ENCODE assay signal across 1 cellular context in genomic region chrX:153793291-153793690, GRCh38.
TF ChIP-seq lines count a peak whose summit lies in the region.

No MANE protein-coding gene starts in this region.

TF ChIP-seq in HepG2, 621 proteins besides CTCF, POLR2A, EP300 and RAD21:
- no peak for TF ChIP-seq SIX1 (CRISPR knock-in tag; IDR thresholded peaks at IDR 0.05; ENCODE audit: borderline replicate concordance)
- no peak for TF ChIP-seq NFIB (CRISPR knock-in tag; IDR thresholded peaks at IDR 0.05; ENCODE audit: borderline replicate concordance)
- TF ChIP-seq EEA1 (CRISPR knock-in tag; IDR thresholded peaks at IDR 0.05; ENCODE audit: borderline replicate concordance) = no peak
- no peak for TF ChIP-seq ESRRA (CRISPR knock-in tag; IDR thresholded peaks at IDR 0.05; ENCODE audit: low read depth)
- TF ChIP-seq ATF6 (CRISPR knock-in tag; conservative IDR thresholded peaks at IDR 0.05) = no peak
- TF ChIP-seq HDAC6 (IDR thresholded peaks at IDR 0.05; ENCODE audit: low read depth, low read length) = no peak
- TF ChIP-seq ZNF468 (CRISPR knock-in tag; IDR thresholded peaks at IDR 0.05) = no peak
- TF ChIP-seq PHF20 (CRISPR knock-in tag; IDR thresholded peaks at IDR 0.05) = no peak
- TF ChIP-seq BRCA1 (CRISPR knock-in tag; IDR thresholded peaks at IDR 0.05) = no peak
- no peak for TF ChIP-seq ZSCAN31 (CRISPR knock-in tag; IDR thresholded peaks at IDR 0.05; ENCODE audit: low read depth)
- no peak for TF ChIP-seq MED13 (CRISPR knock-in tag; IDR thresholded peaks at IDR 0.05)
- TF ChIP-seq ZNF557 (CRISPR knock-in tag; IDR thresholded peaks at IDR 0.05) = no peak
- no peak for TF ChIP-seq ZFP1 (CRISPR knock-in tag; IDR thresholded peaks at IDR 0.05)
- TF ChIP-seq MBD4 (IDR thresholded peaks at IDR 0.05; ENCODE audit: borderline replicate concordance, low read length) = no peak
- no peak for TF ChIP-seq SNAPC4 (CRISPR knock-in tag; IDR thresholded peaks at IDR 0.05)
- TF ChIP-seq ZNF740 (CRISPR knock-in tag; IDR thresholded peaks at IDR 0.05) = no peak
- no peak for TF ChIP-seq ZNF670 (CRISPR knock-in tag; IDR thresholded peaks at IDR 0.05; ENCODE audit: borderline replicate concordance)
- TF ChIP-seq RARG (CRISPR knock-in tag; IDR thresholded peaks at IDR 0.05; ENCODE audit: low read depth) = no peak
- TF ChIP-seq ZNF343 (CRISPR knock-in tag; IDR thresholded peaks at IDR 0.05) = no peak
